ENCODE assay signal across 8 cellular contexts in the genomic region with DNA sequence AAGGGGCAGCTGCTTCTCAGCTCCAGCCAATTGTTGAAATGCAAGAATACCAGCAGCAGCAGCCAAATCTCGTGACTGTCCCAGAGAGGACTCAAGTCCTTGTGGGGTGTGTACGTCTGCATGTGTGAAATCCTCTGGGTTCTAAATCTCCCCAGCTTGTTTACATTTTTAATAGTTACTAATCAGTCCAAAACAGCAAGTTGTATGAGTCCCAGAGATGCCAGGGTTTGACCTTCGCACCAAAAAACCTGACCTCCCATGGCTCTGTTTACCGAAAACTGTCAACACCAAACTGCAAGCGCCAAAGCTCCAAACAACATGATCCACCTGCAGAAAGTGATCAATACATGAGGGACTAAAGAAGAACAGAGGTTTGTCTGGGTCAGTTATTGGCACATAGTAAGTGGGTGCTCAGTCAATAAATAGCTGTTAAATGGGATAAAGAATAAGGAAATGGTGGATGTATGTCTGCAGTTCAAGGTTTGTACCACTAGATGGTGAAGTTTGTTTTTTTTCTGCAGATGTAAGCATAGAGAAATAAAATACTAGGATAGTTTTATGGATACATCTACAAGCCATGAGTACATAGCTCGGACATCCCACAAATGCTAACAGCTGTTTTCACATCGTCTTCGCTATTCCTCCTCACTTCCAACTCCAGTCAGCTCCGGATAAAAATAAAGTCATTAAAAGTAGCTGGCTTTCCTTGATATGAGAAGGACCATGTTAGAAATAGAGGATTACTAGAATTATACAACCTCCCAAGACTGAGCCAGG.
DNase-seq lines count a peak whose midpoint lies in the region; ATAC-seq, FAIRE-seq and TF ChIP-seq lines count a peak whose summit lies in the region.

No MANE protein-coding gene starts in this region.

- TF ChIP-seq CTCF in HFF-Myc (IDR thresholded peaks at IDR 0.05; ENCODE audit: low read depth, low read length, missing control alignments) (peak; percentile 50), breast epithelium (IDR thresholded peaks at IDR 0.05) (peak; percentile 69 to 79 (median 77)), kidney epithelial cell (IDR thresholded peaks at IDR 0.05; ENCODE audit: insufficient read depth, low read length, poor library complexity, severe bottlenecking) (peak; percentile 56), tibial nerve (IDR thresholded peaks at IDR 0.05) (peak; percentile 64 to 83 (median 74))

- H3K27ac ChIP-seq in breast epithelium (no peak overlapping the region), tibial nerve (no peak overlapping the region)

- H3K4me1 ChIP-seq in breast epithelium = no peaks in the 10 kb centered on the region
- H3K4me1 ChIP-seq in tibial nerve = peaks cover 0 to 24% (median 4%) of the 10 kb centered on the region in 4 donors

- H3K27me3 ChIP-seq in breast epithelium (no peaks in the 10 kb centered on the region), kidney epithelial cell (ENCODE audit: control insufficient read depth, insufficient read depth, low read length) (no peaks in the 10 kb centered on the region), tibial nerve (no peaks in the 10 kb centered on the region)

- intact Hi-C loops in breast epithelium (cut with DNase I; ENCODE audit: low total_unique reads) = loop anchor here (10.0 kb wide), 1 partner anchor 1246 kb away; no protein-coding TSS in a partner anchor

- WGBS in tibial nerve, 2 donors = 51 to 57% methylated on average over 9 of the region's 9 CpGs

- TF ChIP-seq EP300 in tibial nerve (IDR thresholded peaks at IDR 0.05) = no peak

- no peaks in the 10 kb centered on the region for H3K9me3 ChIP-seq in breast epithelium
- H3K9me3 ChIP-seq in tibial nerve = no peaks in the 10 kb centered on the region

- DNase-seq in HFF-Myc (ENCODE audit: extremely low read depth, low read depth) (peak; percentile 55), NCI-H446 treated with DMSO at 0.1 percent for 48 hours (lab: John Stamatoyannopoulos, UW) (peak; percentile 22), breast epithelium (ENCODE audit: low spot score in 2 of 2) (no peak), kidney epithelial cell (ENCODE audit: low read depth) (peak; percentile 21), tibial nerve (ENCODE audit: low spot score in 2 of 2) (no peak)

- no peak for ATAC-seq in HG02981 (IDR thresholded peaks at IDR 0.05; ENCODE audit: unreplicated experiment)
- no peak for ATAC-seq in HG03439 (IDR thresholded peaks at IDR 0.05; ENCODE audit: unreplicated experiment)

- TF ChIP-seq POLR2A in breast epithelium (IDR thresholded peaks at IDR 0.05) (no peak), tibial nerve (IDR thresholded peaks at IDR 0.05) (no peak)

- H3K36me3 ChIP-seq in breast epithelium (no peaks in the 10 kb centered on the region), kidney epithelial cell (ENCODE audit: control insufficient read depth, insufficient read depth, low read length) (no peaks in the 10 kb centered on the region), tibial nerve (no peaks in the 10 kb centered on the region)

- H3K4me3 ChIP-seq in HFF-Myc (replicated peaks; ENCODE audit: low read depth, low read length) (no peak overlapping the region), breast epithelium (no peak overlapping the region), kidney epithelial cell (ENCODE audit: low read depth, low read length) (no peak overlapping the region), tibial nerve (no peak overlapping the region)

- FAIRE-seq in G401.6 (lab: Jason Lieb, UNC) = peak; percentile 63

Comparison
In these comparisons a context has a peak if more than half of its experiments do, and no peak if none do; other contexts are left out.
1. DNase-seq: peak in HFF-Myc (single experiment), NCI-H446 treated with DMSO at 0.1 percent for 48 hours (single experiment) and kidney epithelial cell (single experiment); none in breast epithelium (0 of 2) and tibial nerve (0 of 2).
2. Peak in every context shown above with its lines, with median percentiles within 50 percentile points of each other: CTCF ChIP-seq.